10 cellular contexts compared by ENCODE assay signal in genomic region chr10:50431118-50431517, GRCh38.
DNase-seq lines count a peak whose midpoint lies in the region; ATAC-seq and TF ChIP-seq lines count a peak whose summit lies in the region.
"Had no signal": no experiment of that assay in that cellular context is flagged by ENCODE, and none has a peak within 500 bp of the region (broad histone marks: within the 10 kb centered on the region; RNA-seq: fewer than 3 reads in every experiment).

No MANE protein-coding gene starts in this region.

- H4K8ac ChIP-seq in trophoblast cell (ENCODE audit: low read depth, low read length) = no peak overlapping the region

- no peaks in the 10 kb centered on the region for H4K20me1 ChIP-seq in GM23338 (replicated peaks; ENCODE audit: insufficient read depth)

- POLR2A ChIA-PET in A673 (lab: Charles Lee; ENCODE audit: low non-redundant PET) = no interaction called here

- H3K27me3 ChIP-seq in A673 (replicated peaks; ENCODE audit: insufficient read depth, low read depth, low read length, poor library complexity) = no peaks in the 10 kb centered on the region
- H3K27me3 ChIP-seq in GM23338 (ENCODE audit: insufficient read depth) = no peaks in the 10 kb centered on the region
- H3K27me3 ChIP-seq in breast epithelium = no peaks in the 10 kb centered on the region
- H3K27me3 ChIP-seq in right lobe of liver = no peaks in the 10 kb centered on the region
- no peaks in the 10 kb centered on the region for H3K27me3 ChIP-seq in trophoblast cell (ENCODE audit: insufficient read depth, low read length)

- H3K27me3 Mint-ChIP-seq in GM23338 (ENCODE audit: insufficient read depth, low read depth, poor library complexity) = no peaks in the 10 kb centered on the region

- H3K9me3 ChIP-seq in A673 (ENCODE audit: low read depth, low read length, poor library complexity, severe bottlenecking) = no peaks in the 10 kb centered on the region
- no peaks in the 10 kb centered on the region for H3K9me3 ChIP-seq in breast epithelium
- H3K9me3 ChIP-seq in right lobe of liver = peaks cover 0 to 2% (median 0%) of the 10 kb centered on the region in 4 donors
- no peaks in the 10 kb centered on the region for H3K9me3 ChIP-seq in trophoblast cell (ENCODE audit: insufficient read depth, low read depth, low read length)
- H3K9me3 ChIP-seq: mucosa of descending colon had no signal

- no peak for TF ChIP-seq CTCF in A673 (conservative IDR thresholded peaks at IDR 0.05; ENCODE audit: low read depth, low read length)
- TF ChIP-seq CTCF in GM23338 (conservative IDR thresholded peaks at IDR 0.05; ENCODE audit: low read depth in 2 of 2) = no peak
- TF ChIP-seq CTCF in breast epithelium (IDR thresholded peaks at IDR 0.05) = no peak
- no peak for TF ChIP-seq CTCF in right lobe of liver (IDR thresholded peaks at IDR 0.05)

- no peak overlapping the region for H2AK5ac ChIP-seq in trophoblast cell (ENCODE audit: low read length)

- H3K4me1 Mint-ChIP-seq in GM23338 = peaks cover 26% of the 10 kb centered on the region

- TF ChIP-seq POLR2A in breast epithelium (IDR thresholded peaks at IDR 0.05) (no peak), right lobe of liver (IDR thresholded peaks at IDR 0.05) (no peak)

- no peak for ATAC-seq in GM23338
- ATAC-seq in right lobe of liver = peak; percentile 36 to 85 (median 56)
- ATAC-seq: mucosa of descending colon had no signal

- CTCF ChIA-PET in A673 (lab: Charles Lee) = no interaction called here

- no peak overlapping the region for H2BK12ac ChIP-seq in trophoblast cell (ENCODE audit: low read length)

- H3F3A ChIP-seq in GM23338 (replicated peaks; ENCODE audit: low read depth) = no peaks in the 10 kb centered on the region

- DNase-seq in A673 (ENCODE audit: low spot score) (peak; percentile 24), GM23338 (ENCODE audit: low spot score) (no peak), breast epithelium (ENCODE audit: low spot score in 2 of 2) (no peak), right lobe of liver (no peak), trophoblast cell (no peak), NCI-H524 treated with DMSO at 0.1 percent for 48 hours (lab: John Stamatoyannopoulos, UW) (no peak)
- no peak for DNase-seq in stimulated activated naive CD4-positive, alpha-beta T cell treated with Interleukin-2 at 50 U/mL for 16 hours (lab: John Stamatoyannopoulos, UW)
- DNase-seq in NK-92 treated with Interleukin-12 subunit alpha and Interleukin-12 subunit beta, amount 100 ng/mL, for 24 hours (lab: John Stamatoyannopoulos, UW) = no peak
- DNase-seq: mucosa of descending colon had no signal

- H4K12ac ChIP-seq in trophoblast cell (ENCODE audit: low read depth, low read length) = no peak overlapping the region

- 14% methylated on average over 4 of the region's 4 CpGs for WGBS in right lobe of liver (ENCODE audit: insufficient coverage, low coverage, low lambda C conversion rate, missing lambda C conversion rate)
- WGBS in trophoblast cell (ENCODE audit: extremely low coverage, insufficient coverage, insufficient read length) = no CpG with 5 or more reads among the region's 4 CpGs

- H3K4me3 ChIP-seq in A673 (ENCODE audit: low read depth, low read length, poor library complexity, severe bottlenecking) = peak overlapping the region; percentile 5
- H3K4me3 ChIP-seq in GM23338 = no peak overlapping the region
- H3K4me3 ChIP-seq in breast epithelium = peak overlapping the region in 1 of 3 donors; percentile 41
- H3K4me3 ChIP-seq in right lobe of liver = no peak overlapping the region
- H3K4me3 ChIP-seq in trophoblast cell (ENCODE audit: low read depth, low read length) = no peak overlapping the region
- H3K4me3 ChIP-seq: mucosa of descending colon, SK-N-MC had no signal

- H2BK5ac ChIP-seq in trophoblast cell (ENCODE audit: low read depth, low read length, poor library complexity) = no peak overlapping the region

- H3K79me1 ChIP-seq in trophoblast cell (ENCODE audit: low read length) = no peaks in the 10 kb centered on the region

- no peak overlapping the region for H4K91ac ChIP-seq in trophoblast cell (ENCODE audit: low read depth, low read length)

- no peaks in the 10 kb centered on the region for H3K9me3 Mint-ChIP-seq in GM23338

- no peaks in the 10 kb centered on the region for H3K9me2 ChIP-seq in GM23338 (ENCODE audit: insufficient read depth)

- H3K4me2 ChIP-seq in GM23338 (no peak overlapping the region; the same call in 1 of the 2 replicates), trophoblast cell (ENCODE audit: low read length) (no peak overlapping the region)

- H3K14ac ChIP-seq in trophoblast cell (ENCODE audit: low read length) = no peak overlapping the region

- H3K23ac ChIP-seq in trophoblast cell (ENCODE audit: low read length) = no peak overlapping the region

- H2AFZ ChIP-seq in GM23338 (no peak overlapping the region), trophoblast cell (ENCODE audit: insufficient read depth, low read length, poor library complexity) (no peak overlapping the region)

- no peak overlapping the region for H3K4ac ChIP-seq in trophoblast cell (ENCODE audit: low read depth, low read length)

- H3K27ac Mint-ChIP-seq in GM23338 = peak overlapping the region; percentile 90

- no TSS peak for BruUV-seq in A673 (replicated peaks; lab: Mats Ljungman, UMichigan)

- peaks cover 22% of the 10 kb centered on the region for H3K4me1 ChIP-seq in A673 (ENCODE audit: insufficient read depth, low read length, poor library complexity, severe bottlenecking)
- peaks cover 13% of the 10 kb centered on the region for H3K4me1 ChIP-seq in GM23338 (ENCODE audit: insufficient read depth)
- H3K4me1 ChIP-seq in breast epithelium = peaks cover 0 to 6% of the 10 kb centered on the region in 2 donors
- peaks cover 0 to 11% (median 6%) of the 10 kb centered on the region in 4 donors for H3K4me1 ChIP-seq in right lobe of liver
- H3K4me1 ChIP-seq in trophoblast cell (ENCODE audit: control insufficient read depth in 1 of 2, insufficient read depth in 2 of 2, low read length in 2 of 2) = no peaks in the 10 kb centered on the region

- H3K79me2 ChIP-seq in GM23338 (replicated peaks; ENCODE audit: insufficient read depth) (peaks cover 5% of the 10 kb centered on the region; the same call in 1 of the 2 replicates), trophoblast cell (ENCODE audit: control insufficient read depth, insufficient read depth, low read length, poor library complexity) (no peaks in the 10 kb centered on the region)

- no peak overlapping the region for H3K9ac ChIP-seq in trophoblast cell (ENCODE audit: low read length)

- H3K27ac ChIP-seq in A673 (ENCODE audit: low read depth, low read length, poor library complexity, severe bottlenecking) = peak overlapping the region; percentile 27
- H3K27ac ChIP-seq in GM23338 (ENCODE audit: low read depth) = no peak overlapping the region
- H3K27ac ChIP-seq in breast epithelium = peak overlapping the region; percentile 75 to 78
- H3K27ac ChIP-seq in right lobe of liver = peak overlapping the region in 2 of 3 donors; percentile 1 to 45
- H3K27ac ChIP-seq in trophoblast cell (ENCODE audit: low read depth, low read length) = no peak overlapping the region
- H3K27ac ChIP-seq: SK-N-MC had no signal

- no peak overlapping the region for H3K4me3 Mint-ChIP-seq in GM23338

- no peak overlapping the region for H2BK120ac ChIP-seq in trophoblast cell (ENCODE audit: insufficient read depth, low read length, poor library complexity)

- H3K18ac ChIP-seq in trophoblast cell (ENCODE audit: low read length) = no peak overlapping the region

- H3K36me3 Mint-ChIP-seq in GM23338 (ENCODE audit: low read depth) = no peaks in the 10 kb centered on the region; the same call in 2 of the 3 replicates

- no peaks in the 10 kb centered on the region for H3K36me3 ChIP-seq in A673 (ENCODE audit: insufficient read depth, low read length, poor library complexity, severe bottlenecking)
- no peaks in the 10 kb centered on the region for H3K36me3 ChIP-seq in GM23338 (ENCODE audit: insufficient read depth)
- H3K36me3 ChIP-seq in breast epithelium = no peaks in the 10 kb centered on the region
- H3K36me3 ChIP-seq in right lobe of liver = no peaks in the 10 kb centered on the region
- H3K36me3 ChIP-seq in trophoblast cell (ENCODE audit: control insufficient read depth in 1 of 2, insufficient read depth in 2 of 2, low read length in 2 of 2) = no peaks in the 10 kb centered on the region

- intact Hi-C loops in A673 (cut with micrococcal nuclease; ENCODE audit: unreplicated experiment) (no loop called here), breast epithelium (cut with DNase I; ENCODE audit: low total_unique reads) (no loop called here), right lobe of liver (cut with DNase I) (no loop called here)

TF ChIP-seq in GM23338, 12 proteins besides CTCF, POLR2A, EP300 and RAD21:
- TF ChIP-seq EZH2 (IDR thresholded peaks at IDR 0.05; ENCODE audit: low read depth, unreplicated experiment) = no peak

Comparison
In these comparisons a context has a peak if more than half of its experiments do, and no peak if none do; other contexts are left out.
1. H3K27ac ChIP-seq: peak in A673 (single experiment), breast epithelium (2 of 2) and right lobe of liver (2 of 3); none in GM23338 (single experiment) and trophoblast cell (single experiment).